In the genomic region with DNA sequence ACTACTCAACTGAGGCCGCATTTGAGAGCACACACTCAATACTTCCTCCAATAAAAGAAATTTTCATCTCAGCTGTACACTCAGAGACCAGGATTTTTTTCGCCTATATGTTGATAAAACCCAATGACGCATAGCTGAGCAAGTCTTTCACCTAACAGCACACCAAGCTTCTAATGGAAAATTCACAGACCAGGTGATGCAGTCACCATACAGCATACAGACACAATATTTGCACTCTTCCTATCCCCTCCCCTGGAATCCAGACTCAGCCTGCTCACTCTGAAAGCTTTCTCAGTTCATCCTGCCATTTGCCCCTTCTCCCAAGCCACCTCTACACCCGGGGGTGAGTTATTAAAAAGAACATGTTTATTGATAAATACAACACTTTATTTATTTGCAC, we compare ENCODE assay signal across 8 cellular contexts. TPM values are rescaled to one million over a fixed set of nuclear protein-coding genes. Genes with fewer than 3 reads are reported as not detected.
A peak's percentile ranks its signal among the peaks of the same experiment; 100 is the strongest.
DNase-seq lines count a peak whose midpoint lies in the region; ATAC-seq and TF ChIP-seq lines count a peak whose summit lies in the region.

No MANE protein-coding gene starts in this region.

- TF ChIP-seq CTCF in right atrium auricular region (IDR thresholded peaks at IDR 0.05) (no peak), breast epithelium (IDR thresholded peaks at IDR 0.05) (no peak), mucosa of descending colon (IDR thresholded peaks at IDR 0.05) (no peak)

- H3K4me3 ChIP-seq in right atrium auricular region (peak overlapping the region in 1 of 2 donors; percentile 94), breast epithelium (peak overlapping the region in 2 of 3 donors; percentile 78 to 89), mucosa of descending colon (no peak overlapping the region)

- H3K9me3 ChIP-seq in right atrium auricular region (no peaks in the 10 kb centered on the region), breast epithelium (no peaks in the 10 kb centered on the region), mucosa of descending colon (no peaks in the 10 kb centered on the region)

- TF ChIP-seq POLR2A in breast epithelium (IDR thresholded peaks at IDR 0.05): no peak
- TF ChIP-seq POLR2A in GM18505 (IDR thresholded peaks at IDR 0.05; ENCODE audit: borderline replicate concordance, extremely low read depth, insufficient read depth, insufficient read length): no peak

- H3K4me1 ChIP-seq in right atrium auricular region (peaks cover 0 to 23% of the 10 kb centered on the region in 2 donors), breast epithelium (peaks cover 0 to 5% of the 10 kb centered on the region in 2 donors), mucosa of descending colon (ENCODE audit: low read depth) (peaks cover 28% of the 10 kb centered on the region)

- intact Hi-C loops in left ventricle myocardium superior (cut with micrococcal nuclease) (no loop called here), breast epithelium (cut with DNase I; ENCODE audit: low total_unique reads) (no loop called here), mucosa of descending colon (cut with DNase I, micrococcal nuclease) (loop anchor here in 1 of 2 donors (10.0 kb wide), 1 partner anchor 96 kb away; no protein-coding TSS in a partner anchor)

- no peaks in the 10 kb centered on the region for H3K36me3 ChIP-seq in right atrium auricular region
- H3K36me3 ChIP-seq in breast epithelium: no peaks in the 10 kb centered on the region
- no peaks in the 10 kb centered on the region for H3K36me3 ChIP-seq in mucosa of descending colon (ENCODE audit: low read depth)

- ATAC-seq in left ventricle myocardium superior (no peak), mucosa of descending colon (peak; percentile 5), GM21367 (IDR thresholded peaks at IDR 0.05; ENCODE audit: unreplicated experiment) (no peak), GM18505 (IDR thresholded peaks at IDR 0.05; ENCODE audit: unreplicated experiment) (no peak)

- H3K27me3 ChIP-seq in right atrium auricular region (no peaks in the 10 kb centered on the region), breast epithelium (no peaks in the 10 kb centered on the region)

- peak overlapping the region; percentile 98 to 99 for H3K27ac ChIP-seq in right atrium auricular region
- H3K27ac ChIP-seq in breast epithelium: peak overlapping the region; percentile 91 to 98

- DNase-seq in right atrium auricular region (ENCODE audit: low spot score): no peak
- no peak for DNase-seq in left ventricle myocardium superior
- peak; percentile 32 for DNase-seq in NCI-H774 (lab: John Stamatoyannopoulos, UW)
- no peak for DNase-seq in breast epithelium (ENCODE audit: low spot score in 2 of 2)
- peak in 1 of 3 donors; percentile 36 for DNase-seq in mucosa of descending colon
- no peak for DNase-seq in stimulated activated CD4-positive, alpha-beta T cell treated with anti-CD3 and anti-CD28 coated beads, Interleukin-1b, Interleukin-23, amount 100 ng/mL, for 48 hours

RNA-seq across cellular contexts. Expression of a gene that starts 1.7 kb away (rescaled TPM):
- total RNA-seq in right atrium auricular region: 10 to 100 TPM; 35.2 to 40.2 TPM
- total RNA-seq in left ventricle myocardium superior: 27.1 TPM
- 100 to 1,000 TPM in 1 of 3 donors, 10 to 100 TPM in 2; 70.1 to 109 (median 90.1) TPM for total RNA-seq in breast epithelium
- 10 to 100 TPM; 33.1 to 56.1 (median 44.1) TPM for total RNA-seq in mucosa of descending colon
